ENCODE assay signal across 17 cellular contexts in the genomic region with DNA sequence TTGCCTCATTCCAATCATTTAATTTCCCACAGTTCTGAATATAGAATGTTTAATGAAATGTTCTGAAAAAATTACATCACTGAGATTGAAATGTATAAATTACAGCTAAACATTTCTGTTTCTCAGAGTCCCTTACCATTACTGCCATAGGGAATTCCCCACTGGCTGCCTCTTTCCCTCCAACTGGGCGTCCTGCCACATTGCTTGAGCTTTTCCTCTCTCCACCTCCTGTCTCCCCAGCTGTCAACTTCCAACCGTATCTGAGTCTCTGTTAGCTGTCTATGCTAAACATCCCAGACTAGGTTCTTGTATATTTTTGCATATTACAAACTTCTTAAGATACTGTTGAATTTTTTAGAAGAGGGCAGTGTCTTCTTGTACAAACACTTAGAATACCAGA.
DNase-seq lines count a peak whose midpoint lies in the region; ATAC-seq and TF ChIP-seq lines count a peak whose summit lies in the region.
"Had no signal": no experiment of that assay in that cellular context is flagged by ENCODE, and none has a peak within 500 bp of the region (broad histone marks: within the 10 kb centered on the region; RNA-seq: fewer than 3 reads in every experiment).

No MANE protein-coding gene starts in this region.

- in situ Hi-C loops in GM13977 (cut with MboI; ENCODE audit: low pct_unique_long_range_greater_than_20kb, low sequenced_read_pairs, unreplicated experiment): no loop called here

- DNase-seq in left cardiac atrium: peak; percentile 34
- no peak for DNase-seq in right atrium auricular region (ENCODE audit: low spot score)
- DNase-seq in NCI-H2171 (lab: John Stamatoyannopoulos, UW): peak; percentile 81
- peak; percentile 49 to 70 for DNase-seq in cardiac fibroblast (ENCODE audit: low read depth in 2 of 2)
- DNase-seq in myocyte (ENCODE audit: low read depth): peak; percentile 42
- no peak for DNase-seq in MV-4-11 (lab: John Stamatoyannopoulos, UW)
- DNase-seq in GM13977 (ENCODE audit: low spot score): no peak
- DNase-seq in KG1 (lab: John Stamatoyannopoulos, UW): no peak
- DNase-seq: activated CD4-positive, alpha-beta T cell treated with anti-CD3 and anti-CD28 coated beads, Interleukin-2, amount 10 ng/mL, durations not matched to agents 24 days and 14 days; CD8-positive, alpha-beta memory T cell; DND-41; hippocampal formation; kidney; naive thymus-derived CD4-positive, alpha-beta T cell; stimulated activated naive CD4-positive, alpha-beta T cell had no signal

- H3K36me3 ChIP-seq in right atrium auricular region: no peaks in the 10 kb centered on the region
- H3K36me3 ChIP-seq: thyroid gland had no signal

- H3K9me3 ChIP-seq in right atrium auricular region: no peaks in the 10 kb centered on the region
- H3K9me3 ChIP-seq: thyroid gland had no signal

- peak in 1 of 2 donors; percentile 50 for ATAC-seq in left cardiac atrium
- ATAC-seq: naive thymus-derived CD4-positive, alpha-beta T cell had no signal

- intact Hi-C loops in left cardiac atrium (cut with DNase I): no loop called here

- H3K27ac ChIP-seq in right atrium auricular region: no peak overlapping the region
- H3K27ac ChIP-seq: parathyroid adenoma, thyroid gland had no signal

- no peaks in the 10 kb centered on the region for H3K27me3 ChIP-seq in right atrium auricular region
- H3K27me3 ChIP-seq: thyroid gland had no signal

- H3K4me3 ChIP-seq in right atrium auricular region: no peak overlapping the region
- H3K4me3 ChIP-seq in cardiac fibroblast (replicated peaks in 1 of 2; ENCODE audit: low read depth in 2 of 2, low read length in 2 of 2): no peak overlapping the region
- H3K4me3 ChIP-seq: thyroid gland had no signal

- no peak for TF ChIP-seq CTCF in right atrium auricular region (IDR thresholded peaks at IDR 0.05)
- no peak for TF ChIP-seq CTCF in cardiac fibroblast (IDR thresholded peaks at IDR 0.05; ENCODE audit: low read depth, low read length)
- no peak for TF ChIP-seq CTCF in GM13977 (IDR thresholded peaks at IDR 0.05; ENCODE audit: extremely low read depth, insufficient read depth, missing control alignments)

- H3K4me1 ChIP-seq in right atrium auricular region: no peaks in the 10 kb centered on the region
- H3K4me1 ChIP-seq: parathyroid adenoma, thyroid gland had no signal

Comparison
In these comparisons a context has a peak if more than half of its experiments do, and no peak if none do; other contexts are left out.
1. DNase-seq: peak in left cardiac atrium (single experiment), NCI-H2171 (single experiment), cardiac fibroblast (2 of 2) and myocyte (single experiment); none in right atrium auricular region (single experiment), MV-4-11 (single experiment), GM13977 (single experiment) and KG1 (single experiment).